ENCODE assay signal across 1 cellular context in genomic region chr11:112026784-112027410, GRCh38. TPM values are rescaled to one million over a fixed set of nuclear protein-coding genes. Genes with fewer than 3 reads are reported as not detected.
"Had no signal": no experiment of that assay in that cellular context is flagged by ENCODE, and none has a peak within 500 bp of the region (broad histone marks: within the 10 kb centered on the region; RNA-seq: fewer than 3 reads in every experiment).

No MANE protein-coding gene starts in this region.

RNA-seq across cellular contexts. Expression of gene PIH1D2, which starts 46.9 kb away (rescaled TPM):
- polyA plus RNA-seq: IgD-negative memory B cell had no signal
